Comparison of ENCODE assay signal across 2 cellular contexts in the genomic region with DNA sequence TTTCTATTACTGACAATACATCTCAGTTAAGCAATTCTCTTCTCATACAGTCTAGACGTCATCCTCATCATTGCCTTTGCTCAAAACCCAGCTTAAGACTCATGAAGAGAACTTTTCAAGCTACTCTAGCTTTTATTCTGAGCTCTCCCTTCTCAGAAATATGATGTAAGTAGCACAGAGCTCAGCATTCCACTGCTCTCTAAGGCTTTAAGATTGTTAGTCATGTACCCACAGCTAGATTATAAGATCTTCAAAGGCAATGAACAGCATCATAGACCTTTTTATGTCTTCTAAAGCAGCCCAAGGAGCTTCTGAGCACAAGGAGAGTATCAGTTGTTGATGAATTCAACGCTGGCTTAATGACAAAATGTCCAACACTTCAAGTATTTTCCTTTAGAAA.
TF ChIP-seq lines count a peak whose summit lies in the region.

No MANE protein-coding gene starts in this region.

TF ChIP-seq in A549, 52 proteins besides CTCF, POLR2A, EP300 and RAD21 (continued from another document):
- TF ChIP-seq ELK1 (IDR thresholded peaks at IDR 0.05; ENCODE audit: low read depth, low read length): no peak
- no peak for TF ChIP-seq ZNF302 (CRISPR knock-in tag; IDR thresholded peaks at IDR 0.05)
- no peak for TF ChIP-seq ESRRA (IDR thresholded peaks at IDR 0.05; ENCODE audit: borderline replicate concordance, low read length)
- no peak for TF ChIP-seq CEBPB (IDR thresholded peaks at IDR 0.05)
- no peak for TF ChIP-seq HMGXB4 (CRISPR knock-in tag; IDR thresholded peaks at IDR 0.05; ENCODE audit: borderline replicate concordance)
- no peak for TF ChIP-seq ZSCAN20 (CRISPR knock-in tag; IDR thresholded peaks at IDR 0.05)
- TF ChIP-seq KDM5A (IDR thresholded peaks at IDR 0.05): no peak
- no peak for TF ChIP-seq E2F6 (IDR thresholded peaks at IDR 0.05; ENCODE audit: borderline replicate concordance, low read depth)
- TF ChIP-seq, protein P1, sequence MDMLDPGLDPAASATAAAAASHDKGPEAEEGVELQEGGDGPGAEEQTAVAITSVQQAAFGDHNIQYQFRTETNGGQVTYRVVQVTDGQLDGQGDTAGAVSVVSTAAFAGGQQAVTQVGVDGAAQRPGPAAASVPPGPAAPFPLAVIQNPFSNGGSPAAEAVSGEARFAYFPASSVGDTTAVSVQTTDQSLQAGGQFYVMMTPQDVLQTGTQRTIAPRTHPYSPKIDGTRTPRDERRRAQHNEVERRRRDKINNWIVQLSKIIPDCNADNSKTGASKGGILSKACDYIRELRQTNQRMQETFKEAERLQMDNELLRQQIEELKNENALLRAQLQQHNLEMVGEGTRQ (IDR thresholded peaks at IDR 0.05): no peak
- no peak for TF ChIP-seq CBX8 (IDR thresholded peaks at IDR 0.05)
- TF ChIP-seq HOXA7 (CRISPR knock-in tag; IDR thresholded peaks at IDR 0.05): no peak
- TF ChIP-seq HDAC2 (IDR thresholded peaks at IDR 0.05): no peak
- TF ChIP-seq, protein P2, sequence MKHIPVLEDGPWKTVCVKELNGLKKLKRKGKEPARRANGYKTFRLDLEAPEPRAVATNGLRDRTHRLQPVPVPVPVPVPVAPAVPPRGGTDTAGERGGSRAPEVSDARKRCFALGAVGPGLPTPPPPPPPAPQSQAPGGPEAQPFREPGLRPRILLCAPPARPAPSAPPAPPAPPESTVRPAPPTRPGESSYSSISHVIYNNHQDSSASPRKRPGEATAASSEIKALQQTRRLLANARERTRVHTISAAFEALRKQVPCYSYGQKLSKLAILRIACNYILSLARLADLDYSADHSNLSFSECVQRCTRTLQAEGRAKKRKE (CRISPR knock-in tag; IDR thresholded peaks at IDR 0.05; ENCODE audit: low read depth): no peak
- TF ChIP-seq TFCP2L1 (CRISPR knock-in tag; IDR thresholded peaks at IDR 0.05): no peak
- TF ChIP-seq RARB (CRISPR knock-in tag; IDR thresholded peaks at IDR 0.05): no peak

TF ChIP-seq in IMR-90, 13 proteins besides CTCF, POLR2A, EP300 and RAD21 (continued from another document):
- TF ChIP-seq FOS (IDR thresholded peaks at IDR 0.05; ENCODE audit: low read depth, low read length) (no peak), BHLHE40 (IDR thresholded peaks at IDR 0.05; ENCODE audit: low read depth, low read length) (no peak), MAZ (IDR thresholded peaks at IDR 0.05; ENCODE audit: borderline replicate concordance, low read depth, low read length) (no peak), NFE2L2 (IDR thresholded peaks at IDR 0.05; ENCODE audit: low read depth, low read length) (no peak), SMC3 (IDR thresholded peaks at IDR 0.05; ENCODE audit: low read depth, low read length) (no peak), MAFK (IDR thresholded peaks at IDR 0.05; ENCODE audit: low read depth, low read length) (no peak), ELK1 (IDR thresholded peaks at IDR 0.05; ENCODE audit: borderline replicate concordance, low read depth, low read length) (no peak), MXI1 (IDR thresholded peaks at IDR 0.05; ENCODE audit: borderline replicate concordance, low read depth, low read length) (no peak), CHD1 (IDR thresholded peaks at IDR 0.05; ENCODE audit: low read depth, low read length) (no peak)
- TF ChIP-seq, protein P1 (IDR thresholded peaks at IDR 0.05; ENCODE audit: low read depth, low read length): no peak
